In genomic region chr5:113757508-113757907, GRCh38 we compare ENCODE assay signal across 29 cellular contexts.
"Had no signal": no experiment of that assay in that cellular context is flagged by ENCODE, and none has a peak within 500 bp of the region (broad histone marks: within the 10 kb centered on the region; RNA-seq: fewer than 3 reads in every experiment).

No MANE protein-coding gene starts in this region.

- FAIRE-seq: keratinocyte, TTC549 had no signal

- H3K79me2 ChIP-seq: hepatocyte had no signal

- H3K4me3 Mint-ChIP-seq: activated CD4-positive, alpha-beta memory T cell treated with anti-CD3 and anti-CD28 coated beads, Interleukin-2, amount 10 ng/mL, durations not matched to agents 7 days and 5 days; activated CD4-positive, alpha-beta T cell treated with anti-CD3 and anti-CD28 coated beads, Interleukin-2, amount 10 ng/mL, durations not matched to agents 7 days and 5 days; activated naive CD4-positive, alpha-beta T cell treated with anti-CD3 and anti-CD28 coated beads, Interleukin-2, amount 10 ng/mL, durations not matched to agents 7 days and 5 days; activated naive CD8-positive, alpha-beta T cell treated with anti-CD3 and anti-CD28 coated beads, Interleukin-2, amount 10 ng/mL, durations not matched to agents 7 days and 5 days; activated T-cell treated with anti-CD3 and anti-CD28 coated beads, Interleukin-2, amount 50 U/mL, for 24 hours; brain; naive B cell had no signal

- H3K4me1 Mint-ChIP-seq: activated CD4-positive, alpha-beta memory T cell treated with anti-CD3 and anti-CD28 coated beads, Interleukin-2, amount 10 ng/mL, durations not matched to agents 7 days and 5 days; activated CD4-positive, alpha-beta T cell treated with anti-CD3 and anti-CD28 coated beads, Interleukin-2, amount 10 ng/mL, durations not matched to agents 7 days and 5 days; activated naive CD4-positive, alpha-beta T cell treated with anti-CD3 and anti-CD28 coated beads, Interleukin-2, amount 10 ng/mL, durations not matched to agents 7 days and 5 days; activated naive CD8-positive, alpha-beta T cell treated with anti-CD3 and anti-CD28 coated beads, Interleukin-2, amount 10 ng/mL, durations not matched to agents 7 days and 5 days; brain; naive B cell had no signal

- H3K27ac Mint-ChIP-seq: activated CD4-positive, alpha-beta memory T cell treated with anti-CD3 and anti-CD28 coated beads, Interleukin-2, amount 10 ng/mL, durations not matched to agents 7 days and 5 days; activated CD4-positive, alpha-beta T cell treated with anti-CD3 and anti-CD28 coated beads, Interleukin-2, amount 10 ng/mL, durations not matched to agents 7 days and 5 days; activated naive CD4-positive, alpha-beta T cell treated with anti-CD3 and anti-CD28 coated beads, Interleukin-2, amount 10 ng/mL, durations not matched to agents 7 days and 5 days; activated naive CD8-positive, alpha-beta T cell treated with anti-CD3 and anti-CD28 coated beads, Interleukin-2, amount 10 ng/mL, durations not matched to agents 7 days and 5 days; activated T-cell treated with anti-CD3 and anti-CD28 coated beads, Interleukin-2, amount 50 U/mL, for 24 hours; brain; naive B cell had no signal

- H3K36me3 ChIP-seq: ascending aorta, cardiac muscle cell, colonic mucosa, gastroesophageal sphincter, tibial nerve had no signal

- H3K27me3 ChIP-seq: ascending aorta, cardiac muscle cell, colonic mucosa, gastroesophageal sphincter, hepatocyte, tibial nerve had no signal

- H3K4me3 ChIP-seq: ascending aorta, cardiac muscle cell, colonic mucosa, gastroesophageal sphincter, hepatocyte, tibial nerve had no signal

- H3K27me3 Mint-ChIP-seq: activated CD4-positive, alpha-beta memory T cell treated with anti-CD3 and anti-CD28 coated beads, Interleukin-2, amount 10 ng/mL, durations not matched to agents 7 days and 5 days; activated CD4-positive, alpha-beta T cell treated with anti-CD3 and anti-CD28 coated beads, Interleukin-2, amount 10 ng/mL, durations not matched to agents 7 days and 5 days; activated naive CD4-positive, alpha-beta T cell treated with anti-CD3 and anti-CD28 coated beads, Interleukin-2, amount 10 ng/mL, durations not matched to agents 7 days and 5 days; activated naive CD8-positive, alpha-beta T cell treated with anti-CD3 and anti-CD28 coated beads, Interleukin-2, amount 10 ng/mL, durations not matched to agents 7 days and 5 days; naive B cell had no signal

- H3K4me1 ChIP-seq: ascending aorta, colonic mucosa, tibial nerve had no signal

- DNase-seq: activated CD4-positive, alpha-beta memory T cell treated with anti-CD3 and anti-CD28 coated beads, Interleukin-2, amount 10 ng/mL, durations not matched to agents 7 days and 5 days; activated CD4-positive, alpha-beta T cell treated with anti-CD3 and anti-CD28 coated beads for 1 hour; activated CD4-positive, alpha-beta T cell treated with anti-CD3 and anti-CD28 coated beads, Interleukin-2, amount 10 ng/mL, durations not matched to agents 7 days and 5 days; activated CD8-positive, alpha-beta memory T cell treated with anti-CD3 and anti-CD28 coated beads, Interleukin-2, amount 50 U/mL, for 48 hours; activated gamma-delta T cell; activated naive CD4-positive, alpha-beta T cell treated with anti-CD3 and anti-CD28 coated beads, Interleukin-2, amount 10 ng/mL, durations not matched to agents 7 days and 5 days; activated naive CD8-positive, alpha-beta T cell treated with anti-CD3 and anti-CD28 coated beads, Interleukin-2, amount 10 ng/mL, durations not matched to agents 7 days and 5 days; activated T-cell treated with anti-CD3 and anti-CD28 coated beads, Interleukin-2, amount 50 U/mL, for 24 hours; cerebellar nuclear complex; colonic mucosa; effector CD8-positive, alpha-beta T cell; erythroblast; left cardiac atrium; left ventricle myocardium superior; naive B cell; posterior cingulate gyrus; right cardiac atrium; stimulated activated CD4-positive, alpha-beta T cell treated with anti-CD3 and anti-CD28 coated beads, Interleukin-15, amount 100 ng/mL, for 24 hours; stimulated activated CD4-positive, alpha-beta T cell treated with anti-CD3 and anti-CD28 coated beads, Interleukin-2, amount 100 ng/mL, for 24 hours; stimulated activated naive CD4-positive, alpha-beta T cell treated with Interleukin-2 at 50 U/mL for 16 hours; T-helper 9 cell had no signal

- H3K36me3 Mint-ChIP-seq: activated naive CD4-positive, alpha-beta T cell treated with anti-CD3 and anti-CD28 coated beads, Interleukin-2, amount 10 ng/mL, durations not matched to agents 7 days and 5 days; activated naive CD8-positive, alpha-beta T cell treated with anti-CD3 and anti-CD28 coated beads, Interleukin-2, amount 10 ng/mL, durations not matched to agents 7 days and 5 days; brain; naive B cell had no signal

- H2AFZ ChIP-seq: hepatocyte had no signal

- H3K4me2 ChIP-seq: hepatocyte had no signal

- H3K27ac ChIP-seq: ascending aorta, cardiac muscle cell, colonic mucosa, gastroesophageal sphincter, hepatocyte, tibial nerve had no signal

- ATAC-seq: gastroesophageal sphincter, left cardiac atrium, left ventricle myocardium superior, right cardiac atrium had no signal

- H3K9me3 ChIP-seq: ascending aorta, colonic mucosa, gastroesophageal sphincter, tibial nerve had no signal

- H3K9me3 Mint-ChIP-seq: activated CD4-positive, alpha-beta memory T cell treated with anti-CD3 and anti-CD28 coated beads, Interleukin-2, amount 10 ng/mL, durations not matched to agents 7 days and 5 days; activated CD4-positive, alpha-beta T cell treated with anti-CD3 and anti-CD28 coated beads, Interleukin-2, amount 10 ng/mL, durations not matched to agents 7 days and 5 days; activated naive CD4-positive, alpha-beta T cell treated with anti-CD3 and anti-CD28 coated beads, Interleukin-2, amount 10 ng/mL, durations not matched to agents 7 days and 5 days; activated naive CD8-positive, alpha-beta T cell treated with anti-CD3 and anti-CD28 coated beads, Interleukin-2, amount 10 ng/mL, durations not matched to agents 7 days and 5 days; activated T-cell treated with anti-CD3 and anti-CD28 coated beads, Interleukin-2, amount 50 U/mL, for 24 hours; brain had no signal
